15 cellular contexts compared by ENCODE assay signal in genomic region chr4:7722716-7723115, GRCh38.
"Had no signal": no experiment of that assay in that cellular context is flagged by ENCODE, and none has a peak within 500 bp of the region (broad histone marks: within the 10 kb centered on the region; RNA-seq: fewer than 3 reads in every experiment).

No MANE protein-coding gene starts in this region.

- H3K4me1 ChIP-seq: adrenal gland, psoas muscle, right lobe of liver had no signal

- ATAC-seq: activated CD4-positive, alpha-beta T cell treated with anti-CD3 and anti-CD28 coated beads for 36 hours; activated T-cell treated with anti-CD3 and anti-CD28 coated beads, Interleukin-2, amount 50 U/mL, for 4 hours; esophagus mucosa; psoas muscle had no signal

- H3K9me3 ChIP-seq: adrenal gland, psoas muscle, right lobe of liver, suprapubic skin had no signal

- H3K27ac ChIP-seq: adrenal gland, cardiac muscle cell, dorsolateral prefrontal cortex, psoas muscle, right lobe of liver, suprapubic skin had no signal

- H3K27me3 ChIP-seq: right lobe of liver, suprapubic skin had no signal

- H3K36me3 ChIP-seq: adrenal gland, cardiac muscle cell, right lobe of liver, suprapubic skin had no signal

- DNase-seq: activated CD4-positive, alpha-beta memory T cell treated with anti-CD3 and anti-CD28 coated beads, Interleukin-2, amount 10 ng/mL, durations not matched to agents 7 days and 5 days; activated effector memory CD4-positive, alpha-beta T cell treated with Interleukin-2 at 50 U/mL for 16 hours; activated T-cell treated with anti-CD3 and anti-CD28 coated beads, Interleukin-2, amount 50 U/mL, for 4 hours; dorsolateral prefrontal cortex; glutamatergic neuron; psoas muscle; right lobe of liver; T-helper 1 cell; trophoblast cell had no signal

- H3K4me3 ChIP-seq: adrenal gland, cardiac muscle cell, dorsolateral prefrontal cortex, psoas muscle, right lobe of liver, smooth muscle cell, suprapubic skin had no signal
